ENCODE assay signal across 10 cellular contexts in the genomic region with DNA sequence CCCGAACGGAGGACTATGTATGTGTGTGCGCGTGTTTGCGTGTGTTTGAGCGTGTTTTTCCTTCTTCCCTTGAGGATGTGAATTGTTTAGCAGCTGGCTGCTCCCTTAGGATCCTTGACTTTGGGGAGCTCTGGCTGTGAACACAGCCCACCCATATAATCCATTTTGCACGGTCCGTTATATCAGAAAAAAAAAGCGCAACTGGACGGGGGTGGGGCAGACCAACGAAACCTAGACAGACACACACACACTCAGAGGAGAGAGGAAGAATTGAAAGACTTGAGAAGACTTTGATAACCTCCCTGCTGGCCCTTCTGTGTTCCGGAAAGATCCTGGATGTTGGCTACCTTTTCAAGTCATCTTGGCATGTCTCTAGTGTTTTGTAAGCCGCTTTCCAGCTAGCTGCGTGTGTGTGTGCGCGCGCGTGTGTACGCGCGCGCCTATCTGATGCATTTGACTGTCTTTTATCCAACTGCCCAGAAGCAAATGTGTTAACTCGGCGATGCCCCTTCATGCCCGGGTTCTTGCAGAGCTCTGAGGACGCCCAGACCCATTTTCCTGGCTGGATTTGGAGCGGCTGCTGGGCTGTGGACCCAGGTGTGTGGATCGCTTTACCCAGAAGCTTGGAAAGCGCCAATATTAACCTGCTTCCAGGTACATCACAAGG. TPM values are rescaled to one million over a fixed set of nuclear protein-coding genes. Genes with fewer than 3 reads are reported as not detected.
DNase-seq lines count a peak whose midpoint lies in the region; ATAC-seq and TF ChIP-seq lines count a peak whose summit lies in the region.
"Had no signal": no experiment of that assay in that cellular context is flagged by ENCODE, and none has a peak within 500 bp of the region (broad histone marks: within the 10 kb centered on the region; RNA-seq: fewer than 3 reads in every experiment).

No MANE protein-coding gene starts in this region.

- peaks cover 31% of the 10 kb centered on the region for H3K4me1 Mint-ChIP-seq in osteocyte (ENCODE audit: unreplicated experiment)

- peak overlapping the region; percentile 64 for H3K9ac ChIP-seq in NT2/D1 (ENCODE audit: insufficient read length, low read depth)

- H3K36me3 Mint-ChIP-seq in osteocyte (ENCODE audit: unreplicated experiment): no peaks in the 10 kb centered on the region

- TF ChIP-seq CTCF in esophagus squamous epithelium (IDR thresholded peaks at IDR 0.05) (no peak), osteocyte (IDR thresholded peaks at IDR 0.05) (no peak)

- 2% methylated on average over 16 to 25 of the region's 29 CpGs for WGBS in esophagus squamous epithelium, 2 donors

- H3K4me3 Mint-ChIP-seq in osteocyte (ENCODE audit: unreplicated experiment): peak overlapping the region; percentile 67

- DNase-seq in NCI-H82 (lab: John Stamatoyannopoulos, UW) (peak; percentile 57), NCI-H82 treated with DMSO at 0.1 percent for 48 hours (lab: John Stamatoyannopoulos, UW; ENCODE audit: unreplicated experiment) (no peak), NT2/D1 (ENCODE audit: low read depth, low spot score) (no peak), esophagus squamous epithelium (lab: John Stamatoyannopoulos, UW) (no peak), osteocyte (ENCODE audit: extremely low spot score, unreplicated experiment) (no peak), NCI-H1436 (lab: John Stamatoyannopoulos, UW) (no peak)
- DNase-seq in activated CD4-positive, CD25-positive, alpha-beta regulatory T cell (lab: John Stamatoyannopoulos, UW): no peak

- no peak for ATAC-seq in GM19328 (IDR thresholded peaks at IDR 0.05; ENCODE audit: unreplicated experiment)

- H3K4me1 ChIP-seq in NT2/D1 (ENCODE audit: insufficient read depth, insufficient read length) (no peaks in the 10 kb centered on the region), esophagus squamous epithelium (peaks cover 5 to 44% (median 8%) of the 10 kb centered on the region in 3 donors)

- intact Hi-C loops in esophagus squamous epithelium (cut with DNase I): no loop called here

- peaks cover 60% of the 10 kb centered on the region for H3K27me3 ChIP-seq in NT2/D1 (ENCODE audit: insufficient read depth, insufficient read length)
- peaks cover 9 to 77% (median 15%) of the 10 kb centered on the region in 4 donors for H3K27me3 ChIP-seq in esophagus squamous epithelium

- peak overlapping the region in 3 of 4 donors; percentile 67 to 82 (median 70) for H3K27ac ChIP-seq in esophagus squamous epithelium
- H3K27ac ChIP-seq: C4-2B had no signal

- H3K9me3 ChIP-seq in NT2/D1 (ENCODE audit: insufficient read depth, low read length): no peaks in the 10 kb centered on the region
- no peaks in the 10 kb centered on the region for H3K9me3 ChIP-seq in esophagus squamous epithelium

- no peak overlapping the region for H3K27ac Mint-ChIP-seq in osteocyte (ENCODE audit: unreplicated experiment)

- no peaks in the 10 kb centered on the region for H3K36me3 ChIP-seq in NT2/D1 (ENCODE audit: insufficient read depth, insufficient read length, low read length)
- no peaks in the 10 kb centered on the region for H3K36me3 ChIP-seq in esophagus squamous epithelium

- H3K4me3 ChIP-seq in NT2/D1 (ENCODE audit: insufficient read length, low read depth): peak overlapping the region; percentile 64
- H3K4me3 ChIP-seq in esophagus squamous epithelium: peak overlapping the region; percentile 31 to 70 (median 50)

- peaks cover 90% of the 10 kb centered on the region for H3K27me3 Mint-ChIP-seq in osteocyte (ENCODE audit: unreplicated experiment)

- no peak for TF ChIP-seq POLR2A in esophagus squamous epithelium (IDR thresholded peaks at IDR 0.05)

- no peaks in the 10 kb centered on the region for H3K9me3 Mint-ChIP-seq in osteocyte (ENCODE audit: unreplicated experiment)

RNA-seq across cellular contexts. Expression of gene LRFN5, which starts 0.6 kb away (rescaled TPM):
- total RNA-seq in esophagus squamous epithelium: 1 to 10 TPM in 1 of 4 donors, under 1 TPM in 3; 0.13 to 1.3 (median 0.43) TPM
- 0.16 TPM in 1 of 2 replicates, not detected in the other for total RNA-seq in osteocyte
- total RNA-seq: T-helper 2 cell treated with Interferon-gamma antibody and Interleukin-4, amounts not matched to agents 100 ng/mL and 5 ng/mL, for 36 hours had no signal
